Comparison of ENCODE assay signal across 33 cellular contexts in the genomic region with DNA sequence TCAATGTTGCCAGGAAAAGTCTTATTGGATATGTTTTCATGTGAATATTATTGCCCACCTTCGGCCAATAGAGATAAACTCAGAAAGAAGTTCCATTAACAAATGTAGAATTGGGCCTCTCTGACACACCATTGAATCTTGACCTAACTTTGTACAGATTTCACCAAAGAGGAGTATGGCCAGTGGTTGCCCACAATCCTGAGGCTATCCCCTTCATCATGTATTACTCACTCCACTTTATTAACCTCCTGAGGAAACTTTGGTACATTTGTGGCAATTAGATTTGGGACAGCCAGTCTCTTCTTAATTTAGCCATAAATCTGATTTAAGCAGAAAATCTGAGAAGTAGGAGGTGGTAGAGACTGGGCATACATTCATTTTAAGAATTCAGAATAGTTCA. TPM values are rescaled to one million over a fixed set of nuclear protein-coding genes. Genes with fewer than 3 reads are reported as not detected.
"Had no signal": no experiment of that assay in that cellular context is flagged by ENCODE, and none has a peak within 500 bp of the region (broad histone marks: within the 10 kb centered on the region; RNA-seq: fewer than 3 reads in every experiment).

No MANE protein-coding gene starts in this region.

- H3K4me1 ChIP-seq: esophagus muscularis mucosa, left ventricle myocardium inferior had no signal

- DNase-seq: activated CD4-positive, alpha-beta T cell treated with anti-CD3 and anti-CD28 coated beads for 36 hours; activated CD4-positive, CD25-positive, alpha-beta regulatory T cell; activated CD8-positive, alpha-beta memory T cell treated with anti-CD3 and anti-CD28 coated beads, Interleukin-2, amount 10 ng/mL, durations not matched to agents 7 days and 5 days; activated CD8-positive, alpha-beta T cell treated with anti-CD3 and anti-CD28 coated beads, Interleukin-2, amount 10 ng/mL, durations not matched to agents 7 days and 5 days; activated naive CD8-positive, alpha-beta T cell treated with anti-CD3 and anti-CD28 coated beads, Interleukin-2, amount 50 U/mL, for 24 hours; activated T-cell treated with anti-CD3 and anti-CD28 coated beads, Interleukin-2, amount 50 U/mL, for 48 hours; dermis blood vessel endothelial cell; effector CD4-positive, alpha-beta T cell; glutamatergic neuron; islet precursor cell; left ventricle myocardium inferior; mucosa of descending colon; small intestine; stimulated activated CD4-positive, alpha-beta T cell treated with anti-CD3 and anti-CD28 coated beads, Interleukin-4, amount 100 ng/mL, for 24 hours; trophoblast cell had no signal

- H3K4me1 Mint-ChIP-seq: activated CD4-positive, alpha-beta T cell treated with anti-CD3 and anti-CD28 coated beads for 36 hours; activated CD8-positive, alpha-beta memory T cell treated with anti-CD3 and anti-CD28 coated beads, Interleukin-2, amount 10 ng/mL, durations not matched to agents 7 days and 5 days; activated naive CD4-positive, alpha-beta T cell treated with anti-CD3 and anti-CD28 coated beads, Interleukin-2, amount 50 U/mL, for 24 hours; activated naive CD8-positive, alpha-beta T cell treated with anti-CD3 and anti-CD28 coated beads, Interleukin-2, amount 50 U/mL, for 24 hours; central memory CD8-positive, alpha-beta T cell; stimulated activated effector memory CD8-positive, alpha-beta T cell treated with anti-CD3 and anti-CD28 coated beads, Interleukin-12 subunit alpha, Interleukin-12 subunit beta, amount 100 ng/mL, for 72 hours had no signal

- FAIRE-seq: bronchial epithelial cell, colon, frontal cortex, small intestine, urothelium cell line had no signal

- H3K27me3 Mint-ChIP-seq: activated CD4-positive, alpha-beta T cell treated with anti-CD3 and anti-CD28 coated beads for 36 hours; activated CD8-positive, alpha-beta memory T cell treated with anti-CD3 and anti-CD28 coated beads, Interleukin-2, amount 10 ng/mL, durations not matched to agents 7 days and 5 days; activated naive CD4-positive, alpha-beta T cell treated with anti-CD3 and anti-CD28 coated beads, Interleukin-2, amount 50 U/mL, for 24 hours; activated naive CD8-positive, alpha-beta T cell treated with anti-CD3 and anti-CD28 coated beads, Interleukin-2, amount 50 U/mL, for 24 hours; central memory CD8-positive, alpha-beta T cell; natural killer cell treated with Interleukin-12 subunit alpha and Interleukin-12 subunit beta and Interleukin-15 and Interleukin-18, amount 100 ng/mL, for 72 hours; progenitor cell of endocrine pancreas; stimulated activated naive CD8-positive, alpha-beta T cell treated with anti-CD3 and anti-CD28 coated beads, Interleukin-15, Interleukin-2, amounts not matched to agents 100 ng/mL and 50 ng/mL, for 24 hours had no signal

- H3K9me3 Mint-ChIP-seq: activated naive CD4-positive, alpha-beta T cell treated with anti-CD3 and anti-CD28 coated beads, Interleukin-2, amount 50 U/mL, for 24 hours; activated naive CD8-positive, alpha-beta T cell treated with anti-CD3 and anti-CD28 coated beads, Interleukin-2, amount 50 U/mL, for 24 hours; stimulated activated naive CD8-positive, alpha-beta T cell treated with anti-CD3 and anti-CD28 coated beads, Interleukin-15, Interleukin-2, amounts not matched to agents 100 ng/mL and 50 ng/mL, for 24 hours had no signal

- ATAC-seq: activated CD4-positive, alpha-beta T cell treated with anti-CD3 and anti-CD28 coated beads for 36 hours; activated CD8-positive, alpha-beta memory T cell treated with anti-CD3 and anti-CD28 coated beads, Interleukin-2, amount 10 ng/mL, durations not matched to agents 7 days and 5 days; activated CD8-positive, alpha-beta T cell treated with anti-CD3 and anti-CD28 coated beads, Interleukin-2, amount 10 ng/mL, durations not matched to agents 7 days and 5 days; activated naive CD8-positive, alpha-beta T cell treated with anti-CD3 and anti-CD28 coated beads, Interleukin-2, amount 50 U/mL, for 24 hours; mucosa of descending colon; natural killer cell treated with Interleukin-12 subunit alpha and Interleukin-12 subunit beta and Interleukin-15 and Interleukin-18, amount 100 ng/mL, for 72 hours; sciatic nerve; stimulated activated effector memory CD8-positive, alpha-beta T cell treated with anti-CD3 and anti-CD28 coated beads, Interleukin-12 subunit alpha, Interleukin-12 subunit beta, amount 100 ng/mL, for 72 hours had no signal

- H3K27ac Mint-ChIP-seq: activated CD4-positive, alpha-beta T cell treated with anti-CD3 and anti-CD28 coated beads for 36 hours; activated CD8-positive, alpha-beta memory T cell treated with anti-CD3 and anti-CD28 coated beads, Interleukin-2, amount 10 ng/mL, durations not matched to agents 7 days and 5 days; activated CD8-positive, alpha-beta T cell treated with anti-CD3 and anti-CD28 coated beads, Interleukin-2, amount 10 ng/mL, durations not matched to agents 7 days and 5 days; activated naive CD4-positive, alpha-beta T cell treated with anti-CD3 and anti-CD28 coated beads, Interleukin-2, amount 50 U/mL, for 24 hours; activated naive CD8-positive, alpha-beta T cell treated with anti-CD3 and anti-CD28 coated beads, Interleukin-2, amount 50 U/mL, for 24 hours; activated T-helper 2 cell treated with anti-CD3 and anti-CD28 coated beads, Interferon-gamma antibody, Interleukin-2, Interleukin-4, amounts not matched to agents 10 μg/mL and 5 μg/mL and 100 μg/mL, durations not matched to agents 14 hours and 24 hours and 36 hours; natural killer cell treated with Interleukin-12 subunit alpha and Interleukin-12 subunit beta and Interleukin-15 and Interleukin-18, amount 100 ng/mL, for 72 hours; progenitor cell of endocrine pancreas; stimulated activated effector memory CD8-positive, alpha-beta T cell treated with anti-CD3 and anti-CD28 coated beads, Interleukin-12 subunit alpha, Interleukin-12 subunit beta, amount 100 ng/mL, for 72 hours; stimulated activated naive CD8-positive, alpha-beta T cell treated with anti-CD3 and anti-CD28 coated beads, Interleukin-15, Interleukin-2, amounts not matched to agents 100 ng/mL and 50 ng/mL, for 24 hours; T-helper 2 cell treated with Interferon-gamma antibody and Interleukin-4, amounts not matched to agents 5 μg/mL and 100 μg/mL, for 36 hours had no signal

- H3K4me3 ChIP-seq: esophagus muscularis mucosa, hepatocyte, left ventricle myocardium inferior, lung, mucosa of descending colon, thoracic aorta had no signal

- H3K36me3 Mint-ChIP-seq: activated CD8-positive, alpha-beta memory T cell treated with anti-CD3 and anti-CD28 coated beads, Interleukin-2, amount 10 ng/mL, durations not matched to agents 7 days and 5 days; activated naive CD4-positive, alpha-beta T cell treated with anti-CD3 and anti-CD28 coated beads, Interleukin-2, amount 50 U/mL, for 24 hours; natural killer cell treated with Interleukin-12 subunit alpha and Interleukin-12 subunit beta and Interleukin-15 and Interleukin-18, amount 100 ng/mL, for 72 hours; stimulated activated effector memory CD8-positive, alpha-beta T cell treated with anti-CD3 and anti-CD28 coated beads, Interleukin-12 subunit alpha, Interleukin-12 subunit beta, amount 100 ng/mL, for 72 hours had no signal

- H3K27me3 ChIP-seq: esophagus muscularis mucosa, hepatocyte, neutrophil had no signal

- H3K27ac ChIP-seq: esophagus muscularis mucosa, hepatocyte, left ventricle myocardium inferior, neutrophil, thoracic aorta had no signal

- H3K36me3 ChIP-seq: esophagus muscularis mucosa, left ventricle myocardium inferior, neutrophil, thoracic aorta had no signal

- H3K9me3 ChIP-seq: esophagus muscularis mucosa, left ventricle myocardium inferior, mucosa of descending colon, neutrophil, thoracic aorta had no signal

- H3K4me3 Mint-ChIP-seq: activated CD4-positive, alpha-beta T cell treated with anti-CD3 and anti-CD28 coated beads for 36 hours; activated CD8-positive, alpha-beta memory T cell treated with anti-CD3 and anti-CD28 coated beads, Interleukin-2, amount 10 ng/mL, durations not matched to agents 7 days and 5 days; activated CD8-positive, alpha-beta T cell treated with anti-CD3 and anti-CD28 coated beads, Interleukin-2, amount 10 ng/mL, durations not matched to agents 7 days and 5 days; activated naive CD4-positive, alpha-beta T cell treated with anti-CD3 and anti-CD28 coated beads, Interleukin-2, amount 50 U/mL, for 24 hours; activated naive CD8-positive, alpha-beta T cell treated with anti-CD3 and anti-CD28 coated beads, Interleukin-2, amount 50 U/mL, for 24 hours; central memory CD8-positive, alpha-beta T cell; natural killer cell treated with Interleukin-12 subunit alpha and Interleukin-12 subunit beta and Interleukin-15 and Interleukin-18, amount 100 ng/mL, for 72 hours; stimulated activated effector memory CD8-positive, alpha-beta T cell treated with anti-CD3 and anti-CD28 coated beads, Interleukin-12 subunit alpha, Interleukin-12 subunit beta, amount 100 ng/mL, for 72 hours; stimulated activated naive CD8-positive, alpha-beta T cell treated with anti-CD3 and anti-CD28 coated beads, Interleukin-15, Interleukin-2, amounts not matched to agents 100 ng/mL and 50 ng/mL, for 24 hours; T-helper 2 cell treated with Interferon-gamma antibody and Interleukin-4, amounts not matched to agents 5 μg/mL and 100 μg/mL, for 36 hours had no signal

RNA-seq across cellular contexts. Expression of a gene that starts 53.3 kb away (rescaled TPM):
- total RNA-seq: activated CD4-positive, alpha-beta T cell treated with anti-CD3 and anti-CD28 coated beads for 36 hours; activated CD8-positive, alpha-beta memory T cell treated with anti-CD3 and anti-CD28 coated beads, Interleukin-2, amount 10 ng/mL, durations not matched to agents 7 days and 5 days; activated CD8-positive, alpha-beta T cell treated with anti-CD3 and anti-CD28 coated beads, Interleukin-2, amount 10 ng/mL, durations not matched to agents 7 days and 5 days; activated T-helper 2 cell treated with anti-CD3 and anti-CD28 coated beads, Interferon-gamma antibody, Interleukin-2, Interleukin-4, amounts not matched to agents 10 μg/mL and 5 μg/mL and 100 μg/mL, durations not matched to agents 14 hours and 24 hours and 36 hours; natural killer cell treated with Interleukin-12 subunit alpha and Interleukin-12 subunit beta and Interleukin-15 and Interleukin-18, amount 100 ng/mL, for 72 hours had no signal
